ENCODE assay signal across 7 cellular contexts in the genomic region with DNA sequence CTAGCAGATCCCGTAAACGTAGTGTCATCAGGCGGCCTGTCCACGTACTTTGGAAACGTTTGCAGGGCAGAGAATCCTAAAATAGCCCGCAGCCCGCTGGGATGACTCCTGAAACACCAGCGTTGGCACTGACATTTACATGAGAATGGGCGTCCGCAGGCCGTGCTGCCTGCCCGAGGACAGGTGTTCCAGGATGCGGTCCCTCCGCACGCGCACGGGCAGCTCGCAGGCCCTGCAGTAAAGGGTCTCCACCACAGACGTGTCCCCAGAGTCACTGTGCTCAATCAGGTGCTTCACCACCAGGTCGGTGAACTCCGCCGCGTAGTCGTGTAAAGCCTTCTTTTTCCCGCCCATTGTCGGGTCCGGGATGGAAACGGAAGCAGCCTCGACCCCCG. TPM values are rescaled to one million over a fixed set of nuclear protein-coding genes. Genes with fewer than 3 reads are reported as not detected.
A peak's percentile ranks its signal among the peaks of the same experiment; 100 is the strongest.
DNase-seq lines count a peak whose midpoint lies in the region; ATAC-seq lines count a peak whose summit lies in the region.

No MANE protein-coding gene starts in this region.

- peak; percentile 46 for ATAC-seq in left ventricle myocardium superior
- ATAC-seq in stimulated activated effector memory CD8-positive, alpha-beta T cell treated with anti-CD3 and anti-CD28 coated beads, Interleukin-12 subunit alpha, Interleukin-12 subunit beta, amount 100 ng/mL, for 72 hours = no peak
- no peak for ATAC-seq in GM21447 (IDR thresholded peaks at IDR 0.05; ENCODE audit: unreplicated experiment)

- peak overlapping the region; percentile 73 for H3K4me3 ChIP-seq in HAP-1

- H3K36me3 ChIP-seq in HAP-1 (replicated peaks) = peaks cover 30% of the 10 kb centered on the region

- DNase-seq in HAP-1 (ENCODE audit: low spot score in 2 of 2) (peak in 1 of 2 experiments; percentile 46), left ventricle myocardium superior (no peak), HK-2 (ENCODE audit: unreplicated experiment) (no peak)
- no peak for DNase-seq in activated CD4-positive, alpha-beta memory T cell treated with anti-CD3 and anti-CD28 coated beads, Interleukin-2, amount 10 ng/mL, durations not matched to agents 7 days and 5 days
- no peak for DNase-seq in stimulated activated effector memory CD8-positive, alpha-beta T cell treated with anti-CD3 and anti-CD28 coated beads, Interleukin-12 subunit alpha, Interleukin-12 subunit beta, amount 100 ng/mL, for 72 hours (ENCODE audit: low spot score in 2 of 2)
- no peak for DNase-seq in activated CD4-positive, alpha-beta T cell treated with anti-CD3 and anti-CD28 coated beads, Interleukin-2, amount 50 U/mL, for 48 hours

- no peaks in the 10 kb centered on the region for H3K9me3 ChIP-seq in HAP-1

- H3K4me1 Mint-ChIP-seq in activated CD4-positive, alpha-beta memory T cell treated with anti-CD3 and anti-CD28 coated beads, Interleukin-2, amount 10 ng/mL, durations not matched to agents 7 days and 5 days = peaks cover 33% of the 10 kb centered on the region
- H3K4me1 Mint-ChIP-seq in stimulated activated effector memory CD8-positive, alpha-beta T cell treated with anti-CD3 and anti-CD28 coated beads, Interleukin-12 subunit alpha, Interleukin-12 subunit beta, amount 100 ng/mL, for 72 hours = peaks cover 36% of the 10 kb centered on the region

- POLR2A ChIA-PET in activated CD4-positive, alpha-beta memory T cell treated with anti-CD3 and anti-CD28 coated beads, Interleukin-2, amount 10 ng/mL, durations not matched to agents 7 days and 5 days (lab: Charles Lee) = no interaction called here

- H3K27ac Mint-ChIP-seq in activated CD4-positive, alpha-beta memory T cell treated with anti-CD3 and anti-CD28 coated beads, Interleukin-2, amount 10 ng/mL, durations not matched to agents 7 days and 5 days = no peak overlapping the region
- peak overlapping the region; percentile 78 for H3K27ac Mint-ChIP-seq in stimulated activated effector memory CD8-positive, alpha-beta T cell treated with anti-CD3 and anti-CD28 coated beads, Interleukin-12 subunit alpha, Interleukin-12 subunit beta, amount 100 ng/mL, for 72 hours

- peaks cover 20% of the 10 kb centered on the region for H3K27me3 ChIP-seq in HAP-1 (ENCODE audit: low read depth)

- in situ Hi-C loops in HAP-1 (cut with MboI; ENCODE audit: low sequenced_read_pairs) = no loop called here

- CTCF ChIA-PET in activated CD4-positive, alpha-beta memory T cell treated with anti-CD3 and anti-CD28 coated beads, Interleukin-2, amount 10 ng/mL, durations not matched to agents 7 days and 5 days (lab: Charles Lee) = no interaction called here

- peaks cover 8% of the 10 kb centered on the region for H3K4me1 ChIP-seq in HAP-1

- H3K9me3 Mint-ChIP-seq in activated CD4-positive, alpha-beta memory T cell treated with anti-CD3 and anti-CD28 coated beads, Interleukin-2, amount 10 ng/mL, durations not matched to agents 7 days and 5 days = no peaks in the 10 kb centered on the region
- H3K9me3 Mint-ChIP-seq in stimulated activated effector memory CD8-positive, alpha-beta T cell treated with anti-CD3 and anti-CD28 coated beads, Interleukin-12 subunit alpha, Interleukin-12 subunit beta, amount 100 ng/mL, for 72 hours = no peaks in the 10 kb centered on the region

- peak overlapping the region; percentile 58 for H3K4me3 Mint-ChIP-seq in activated CD4-positive, alpha-beta memory T cell treated with anti-CD3 and anti-CD28 coated beads, Interleukin-2, amount 10 ng/mL, durations not matched to agents 7 days and 5 days
- peak overlapping the region; percentile 71 for H3K4me3 Mint-ChIP-seq in stimulated activated effector memory CD8-positive, alpha-beta T cell treated with anti-CD3 and anti-CD28 coated beads, Interleukin-12 subunit alpha, Interleukin-12 subunit beta, amount 100 ng/mL, for 72 hours

- intact Hi-C loops in left ventricle myocardium superior (cut with micrococcal nuclease) = no loop called here

- peaks cover 4% of the 10 kb centered on the region for H3K36me3 Mint-ChIP-seq in activated CD4-positive, alpha-beta memory T cell treated with anti-CD3 and anti-CD28 coated beads, Interleukin-2, amount 10 ng/mL, durations not matched to agents 7 days and 5 days (ENCODE audit: low read depth)
- no peaks in the 10 kb centered on the region for H3K36me3 Mint-ChIP-seq in stimulated activated effector memory CD8-positive, alpha-beta T cell treated with anti-CD3 and anti-CD28 coated beads, Interleukin-12 subunit alpha, Interleukin-12 subunit beta, amount 100 ng/mL, for 72 hours

- no peaks in the 10 kb centered on the region for H3K27me3 Mint-ChIP-seq in activated CD4-positive, alpha-beta memory T cell treated with anti-CD3 and anti-CD28 coated beads, Interleukin-2, amount 10 ng/mL, durations not matched to agents 7 days and 5 days

RNA-seq across cellular contexts. Expression of a gene that starts 5.9 kb away (rescaled TPM):
- total RNA-seq in activated CD4-positive, alpha-beta memory T cell treated with anti-CD3 and anti-CD28 coated beads, Interleukin-2, amount 10 ng/mL, durations not matched to agents 7 days and 5 days = not detected
- total RNA-seq in left ventricle myocardium superior = not detected

RNA-seq across cellular contexts. Expression of a gene that starts 26.2 kb away (rescaled TPM):
- total RNA-seq in activated CD4-positive, alpha-beta memory T cell treated with anti-CD3 and anti-CD28 coated beads, Interleukin-2, amount 10 ng/mL, durations not matched to agents 7 days and 5 days = not detected
- 15.3 TPM for total RNA-seq in left ventricle myocardium superior

RNA-seq across cellular contexts. Expression of a gene that starts 49.9 kb away (rescaled TPM):
- total RNA-seq in activated CD4-positive, alpha-beta memory T cell treated with anti-CD3 and anti-CD28 coated beads, Interleukin-2, amount 10 ng/mL, durations not matched to agents 7 days and 5 days = 10 to 100 TPM; 32.4 to 33.5 TPM
- 57.5 TPM for total RNA-seq in left ventricle myocardium superior

Comparison
In these comparisons a context has a peak if more than half of its experiments do, and no peak if none do; other contexts are left out.
1. RNA of a gene that starts 26.2 kb away (total RNA-seq): 15.3 TPM in left ventricle myocardium superior (single experiment); not detected in activated CD4-positive, alpha-beta memory T cell treated with anti-CD3 and anti-CD28 coated beads, Interleukin-2, amount 10 ng/mL, durations not matched to agents 7 days and 5 days; every median in the first group is over 10 times any median in the second.